ENCODE assay signal across 8 cellular contexts in genomic region chr20:37202267-37202943, GRCh38. TPM values are rescaled to one million over a fixed set of nuclear protein-coding genes. Genes with fewer than 3 reads are reported as not detected.
DNase-seq lines count a peak whose midpoint lies in the region; ATAC-seq and TF ChIP-seq lines count a peak whose summit lies in the region.

No MANE protein-coding gene starts in this region.

- POLR2A ChIA-PET in AG04450 (lab: Yijun Ruan, JAX) = no interaction called here

- CTCF ChIA-PET in AG04450 (lab: Charles Lee) = interaction anchor here (0.5 to 4.1 kb wide), 16 partner anchors 10 to 603 kb away, joined by 3 to 53 read pairs (median 4); partner anchors contain the start of gene RPN2

- peaks cover 16 to 67% (median 57%) of the 10 kb centered on the region in 5 donors for H3K36me3 ChIP-seq in subcutaneous abdominal adipose tissue (ENCODE audit: control insufficient read depth in 5 of 5, insufficient read depth in 5 of 5, low read length in 5 of 5)

- no peaks in the 10 kb centered on the region for H3K27me3 ChIP-seq in AG04450 (ENCODE audit: control insufficient read depth, insufficient read depth, low read length)
- no peaks in the 10 kb centered on the region for H3K27me3 ChIP-seq in subcutaneous abdominal adipose tissue (ENCODE audit: control insufficient read depth in 5 of 5, insufficient read depth in 4 of 5, low read length in 5 of 5)

- no peak for ATAC-seq in GM21526 (IDR thresholded peaks at IDR 0.05; ENCODE audit: low FRiP score, unreplicated experiment)
- no peak for ATAC-seq in GM18858 (IDR thresholded peaks at IDR 0.05; ENCODE audit: unreplicated experiment)

- H3K4me1 ChIP-seq in subcutaneous abdominal adipose tissue (ENCODE audit: control insufficient read depth in 5 of 5, insufficient read depth in 5 of 5, low read length in 5 of 5) = peaks cover 0 to 17% (median 5%) of the 10 kb centered on the region in 5 donors

- TF ChIP-seq CTCF in AG04450 (IDR thresholded peaks at IDR 0.05; ENCODE audit: low read depth, low read length) (peak; percentile 91), GM12872 (IDR thresholded peaks at IDR 0.05; ENCODE audit: insufficient read depth, low read depth, low read length) (peak; percentile 62)

- H3K9me3 ChIP-seq in AG04450 (ENCODE audit: control insufficient read depth, insufficient read depth, low read length) = no peaks in the 10 kb centered on the region
- no peaks in the 10 kb centered on the region for H3K9me3 ChIP-seq in subcutaneous abdominal adipose tissue (ENCODE audit: control insufficient read depth in 5 of 5, low read length in 5 of 5)

- H3K27ac ChIP-seq in AG04450 (ENCODE audit: low read depth, low read length) (peak overlapping the region; percentile 79), subcutaneous abdominal adipose tissue (ENCODE audit: low read depth, low read length) (peak overlapping the region; percentile 64)

- H3K4me3 ChIP-seq in AG04450 (ENCODE audit: low read depth, low read length) = peak overlapping the region; percentile 36
- no peak overlapping the region for H3K4me3 ChIP-seq in subcutaneous abdominal adipose tissue (ENCODE audit: low read depth in 1 of 5, low read length in 5 of 5)

- peak; percentile 90 for DNase-seq in AG04450 (ENCODE audit: low read depth, low spot score)
- DNase-seq in NCI-H2227 (lab: John Stamatoyannopoulos, UW; ENCODE audit: unreplicated experiment) = peak; percentile 86
- DNase-seq in astrocyte of the hippocampus (ENCODE audit: low read depth, low spot score) = peak; percentile 93
- DNase-seq in iris pigment epithelial cell (ENCODE audit: low read depth) = peak; percentile 98

- peak overlapping the region in 2 of 5 donors; percentile 16 to 38 for H3K9ac ChIP-seq in subcutaneous abdominal adipose tissue (ENCODE audit: low read length in 5 of 5)

RNA-seq across cellular contexts. Expression of gene MROH8, which starts 23.1 kb away (rescaled TPM):
- 2.5 TPM in 2 replicates for polyA plus RNA-seq in AG04450 (2011; rRNA removed)
- 1.6 and 3.2 TPM in 2 replicates for polyA minus RNA-seq in AG04450 (2011; rRNA and poly(A)+ RNA removed)

RNA-seq across cellular contexts. Expression of gene RPN2, which starts 23.3 kb away (rescaled TPM):
- 488 and 495 TPM in 2 replicates for polyA plus RNA-seq in AG04450 (2011; rRNA removed)
- 278 and 321 TPM in 2 replicates for polyA minus RNA-seq in AG04450 (2011; rRNA and poly(A)+ RNA removed)

RNA-seq across cellular contexts. Expression of gene GHRH, which starts 59.2 kb away (rescaled TPM):
- not detected in 2 replicates for polyA plus RNA-seq in AG04450 (2011; rRNA removed)
- polyA minus RNA-seq in AG04450 (2011; rRNA and poly(A)+ RNA removed) = not detected in 2 replicates
